Comparison of ENCODE assay signal across 1 cellular context in genomic region chrX:123835661-123836371, GRCh38.
TF ChIP-seq lines count a peak whose summit lies in the region.

No MANE protein-coding gene starts in this region.

TF ChIP-seq in A549, 52 proteins besides CTCF, POLR2A, EP300 and RAD21 (continued from another document):
- TF ChIP-seq PBX3 (IDR thresholded peaks at IDR 0.05) (no peak), CHD2 (IDR thresholded peaks at IDR 0.05; ENCODE audit: low read length, partially characterized antibody) (no peak), ZSCAN20 (CRISPR knock-in tag; IDR thresholded peaks at IDR 0.05) (no peak), JUNB (IDR thresholded peaks at IDR 0.05) (peak; percentile 76), ZFP36 (IDR thresholded peaks at IDR 0.05; ENCODE audit: borderline replicate concordance, partially characterized antibody) (no peak), SMC3 (IDR thresholded peaks at IDR 0.05) (peak; percentile 43; the same call in 2 of the 3 replicates), MAFK (IDR thresholded peaks at IDR 0.05; ENCODE audit: partially characterized antibody) (peak; percentile 85), KDM1A (IDR thresholded peaks at IDR 0.05; ENCODE audit: low read depth) (no peak)
